ENCODE assay signal across 7 cellular contexts in genomic region chr19:54465367-54466109, GRCh38. TPM values are rescaled to one million over a fixed set of nuclear protein-coding genes. Genes with fewer than 3 reads are reported as not detected.
DNase-seq lines count a peak whose midpoint lies in the region; ATAC-seq and TF ChIP-seq lines count a peak whose summit lies in the region.
"Had no signal": no experiment of that assay in that cellular context is flagged by ENCODE, and none has a peak within 500 bp of the region (broad histone marks: within the 10 kb centered on the region; RNA-seq: fewer than 3 reads in every experiment).

No MANE protein-coding gene starts in this region.

- TF ChIP-seq CTCF in 22Rv1 (IDR thresholded peaks at IDR 0.05), result no peak
- TF ChIP-seq CTCF in RWPE1 (conservative IDR thresholded peaks at IDR 0.05; ENCODE audit: low read depth), result no peak

- H3K27ac Mint-ChIP-seq in immature natural killer cell, result peak overlapping the region in 2 of 6 donors; percentile 75 to 83

- DNase-seq in RWPE1 (ENCODE audit: low spot score) (no peak), immature natural killer cell (no peak), SW480 (ENCODE audit: low spot score) (no peak)
- DNase-seq in effector CD8-positive, alpha-beta T cell (lab: John Stamatoyannopoulos, UW), result no peak

- ATAC-seq in GM21381 (IDR thresholded peaks at IDR 0.05; ENCODE audit: unreplicated experiment), result no peak

- H3K36me3 Mint-ChIP-seq in immature natural killer cell, result peaks cover 0 to 4% (median 0%) of the 10 kb centered on the region in 3 donors

- H3K9me3 Mint-ChIP-seq in immature natural killer cell, result peaks cover 0 to 2% (median 0%) of the 10 kb centered on the region in 6 donors

- peak overlapping the region; percentile 52 to 62 (median 60) for H3K4me3 Mint-ChIP-seq in immature natural killer cell

- POLR2A ChIA-PET in RWPE1 (lab: Yijun Ruan, JAX; ENCODE audit: low non-redundant PET), result no interaction called here

- CTCF ChIA-PET in RWPE1 (lab: Yijun Ruan, JAX), result interaction anchor here (0.6 kb wide), 1 partner anchor 211 kb away, joined by 5 read pairs; no protein-coding TSS in a partner anchor

- H3K27ac ChIP-seq in 22Rv1, result peak overlapping the region; percentile 99
- peak overlapping the region; percentile 99 for H3K27ac ChIP-seq in RWPE1

- H3K4me1 Mint-ChIP-seq in immature natural killer cell, result peaks cover 19 to 26% of the 10 kb centered on the region in 2 donors

- H3K27me3 Mint-ChIP-seq in immature natural killer cell (ENCODE audit: low read depth in 3 of 3), result peaks cover 34 to 39% (median 36%) of the 10 kb centered on the region in 3 donors

RNA-seq across cellular contexts. Expression of gene LENG9, which starts 2.0 kb away (rescaled TPM):
- polyA plus RNA-seq in immature natural killer cell, result under 1 TPM in 1 of 3 donors, not detected in 2; 0.75 TPM

RNA-seq across cellular contexts. Expression of gene CDC42EP5, which starts 7.6 kb away (rescaled TPM):
- polyA plus RNA-seq in immature natural killer cell, result not detected

RNA-seq across cellular contexts. Expression of gene LENG8, which starts 16.5 kb away (rescaled TPM):
- polyA plus RNA-seq in immature natural killer cell, result 1 to 10 TPM; 3.2 to 8.6 (median 3.2) TPM

RNA-seq across cellular contexts. Expression of gene LAIR2, which starts 37.1 kb away (rescaled TPM):
- polyA plus RNA-seq in immature natural killer cell, result 100 to 1,000 TPM in 2 of 3 donors, 10 to 100 TPM in 1; 77.7 to 463 (median 183) TPM
- polyA plus RNA-seq: keratinocyte had no signal

RNA-seq across cellular contexts. Expression of gene TTYH1, which starts 50.3 kb away (rescaled TPM):
- 1 to 10 TPM in 1 of 3 donors, under 1 TPM in 1, not detected in 1; 0.48 to 1.5 TPM for polyA plus RNA-seq in immature natural killer cell
